In the genomic region with DNA sequence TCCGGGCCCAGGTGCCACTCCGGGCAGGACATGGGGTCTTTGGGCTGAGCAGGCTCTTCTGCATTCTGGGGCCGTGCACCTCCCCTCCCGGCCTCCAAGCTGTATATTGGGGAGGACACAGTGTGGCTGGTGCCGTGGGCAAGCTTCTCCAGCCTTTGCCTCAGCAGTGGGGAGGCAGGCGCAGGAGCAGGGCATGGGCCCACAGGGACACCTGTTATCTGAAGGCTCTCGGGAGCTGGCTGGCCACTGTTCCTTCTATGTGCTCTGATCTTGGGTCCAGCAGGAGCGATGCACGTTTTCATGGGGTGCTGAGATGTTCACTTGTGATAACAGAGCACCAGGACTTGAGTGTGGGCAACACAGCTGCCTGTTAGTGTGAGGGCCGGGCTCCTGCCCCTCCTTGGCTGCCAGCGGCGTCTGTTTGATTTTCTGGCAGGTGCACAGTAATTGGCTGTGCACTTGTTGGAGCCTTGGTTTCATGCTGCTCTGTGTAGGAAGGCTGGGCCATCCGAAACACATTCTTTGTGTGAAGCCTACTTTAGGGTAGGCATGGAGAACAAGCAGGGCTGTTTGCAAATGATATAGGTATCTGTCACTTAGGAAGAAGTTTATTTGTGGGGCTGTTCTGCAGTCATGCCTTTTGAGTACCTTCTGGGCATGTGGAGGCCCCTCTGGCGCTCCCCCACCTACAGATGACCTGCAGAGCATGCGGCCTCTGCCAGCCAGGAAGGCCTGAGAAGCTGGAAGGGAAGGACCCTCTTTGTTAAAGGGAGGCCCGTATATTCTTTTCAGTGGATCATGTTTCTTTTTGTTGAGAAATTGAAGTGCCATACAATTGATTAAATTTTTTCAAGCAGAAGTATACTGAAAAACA, we compare ENCODE assay signal across 13 cellular contexts.
DNase-seq lines count a peak whose midpoint lies in the region; ATAC-seq and TF ChIP-seq lines count a peak whose summit lies in the region.
"Had no signal": no experiment of that assay in that cellular context is flagged by ENCODE, and none has a peak within 500 bp of the region (broad histone marks: within the 10 kb centered on the region; RNA-seq: fewer than 3 reads in every experiment).

No MANE protein-coding gene starts in this region.

- no peak overlapping the region for H3K4me3 ChIP-seq in upper lobe of right lung

- H3K4me1 Mint-ChIP-seq in WTC11: peaks cover 12% of the 10 kb centered on the region

- no peaks in the 10 kb centered on the region for H3K36me3 Mint-ChIP-seq in WTC11

- intact Hi-C loops in upper lobe of right lung (cut with DNase I): no loop called here

- H3K27ac ChIP-seq in upper lobe of right lung: no peak overlapping the region
- H3K27ac ChIP-seq: WERI-Rb-1 had no signal

- H3K4me3 Mint-ChIP-seq in WTC11: no peak overlapping the region

- DNase-seq in NCI-H1436 (lab: John Stamatoyannopoulos, UW) (peak; percentile 68), NCI-H2196 (lab: John Stamatoyannopoulos, UW; ENCODE audit: unreplicated experiment) (peak; percentile 66), islet precursor cell (peak; percentile 41), upper lobe of right lung (no peak), WTC11 (ENCODE audit: low spot score) (no peak), epidermal melanocyte (ENCODE audit: insufficient read length, low spot score) (no peak)
- DNase-seq: activated effector memory CD4-positive, alpha-beta T cell treated with Interleukin-2 at 50 U/mL for 16 hours; GOT3; Karpas-422; stimulated activated CD4-positive, alpha-beta T cell treated with anti-CD3 and anti-CD28 coated beads, Interleukin-15, amount 100 ng/mL, for 24 hours; WERI-Rb-1 had no signal

- no peaks in the 10 kb centered on the region for H3K27me3 Mint-ChIP-seq in WTC11 (ENCODE audit: low read depth)

- CTCF ChIA-PET in WTC11 (lab: Charles Lee): interaction anchor here (0.6 kb wide), 2 partner anchors 49 to 290 kb away, joined by 3 read pairs; no protein-coding TSS in a partner anchor

- no peaks in the 10 kb centered on the region for H3K9me3 Mint-ChIP-seq in WTC11

- no peak overlapping the region for H3K27ac Mint-ChIP-seq in WTC11

- no peaks in the 10 kb centered on the region for H3K36me3 ChIP-seq in upper lobe of right lung
- H3K36me3 ChIP-seq: WERI-Rb-1 had no signal

- TF ChIP-seq CTCF in upper lobe of right lung (IDR thresholded peaks at IDR 0.05) (no peak), WTC11 (IDR thresholded peaks at IDR 0.05) (no peak)

- ATAC-seq in upper lobe of right lung (peak; percentile 22), WTC11 (no peak), GM18861 (IDR thresholded peaks at IDR 0.05; ENCODE audit: unreplicated experiment) (no peak)
- ATAC-seq: Panc1 had no signal

- H3K27me3 ChIP-seq in upper lobe of right lung: no peaks in the 10 kb centered on the region

- no peaks in the 10 kb centered on the region for H3K4me1 ChIP-seq in upper lobe of right lung

- POLR2A ChIA-PET in WTC11 (lab: Charles Lee): no interaction called here

- H3K9me3 ChIP-seq in upper lobe of right lung: no peaks in the 10 kb centered on the region

TF ChIP-seq in WTC11, 78 proteins besides CTCF, POLR2A, EP300 and RAD21 (continues in another document):
- TF ChIP-seq, protein P1, sequence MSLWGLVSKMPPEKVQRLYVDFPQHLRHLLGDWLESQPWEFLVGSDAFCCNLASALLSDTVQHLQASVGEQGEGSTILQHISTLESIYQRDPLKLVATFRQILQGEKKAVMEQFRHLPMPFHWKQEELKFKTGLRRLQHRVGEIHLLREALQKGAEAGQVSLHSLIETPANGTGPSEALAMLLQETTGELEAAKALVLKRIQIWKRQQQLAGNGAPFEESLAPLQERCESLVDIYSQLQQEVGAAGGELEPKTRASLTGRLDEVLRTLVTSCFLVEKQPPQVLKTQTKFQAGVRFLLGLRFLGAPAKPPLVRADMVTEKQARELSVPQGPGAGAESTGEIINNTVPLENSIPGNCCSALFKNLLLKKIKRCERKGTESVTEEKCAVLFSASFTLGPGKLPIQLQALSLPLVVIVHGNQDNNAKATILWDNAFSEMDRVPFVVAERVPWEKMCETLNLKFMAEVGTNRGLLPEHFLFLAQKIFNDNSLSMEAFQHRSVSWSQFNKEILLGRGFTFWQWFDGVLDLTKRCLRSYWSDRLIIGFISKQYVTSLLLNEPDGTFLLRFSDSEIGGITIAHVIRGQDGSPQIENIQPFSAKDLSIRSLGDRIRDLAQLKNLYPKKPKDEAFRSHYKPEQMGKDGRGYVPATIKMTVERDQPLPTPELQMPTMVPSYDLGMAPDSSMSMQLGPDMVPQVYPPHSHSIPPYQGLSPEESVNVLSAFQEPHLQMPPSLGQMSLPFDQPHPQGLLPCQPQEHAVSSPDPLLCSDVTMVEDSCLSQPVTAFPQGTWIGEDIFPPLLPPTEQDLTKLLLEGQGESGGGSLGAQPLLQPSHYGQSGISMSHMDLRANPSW (CRISPR knock-in tag; conservative IDR thresholded peaks at IDR 0.05; ENCODE audit: low read depth): no peak
- TF ChIP-seq ZNF317 (CRISPR knock-in tag; IDR thresholded peaks at IDR 0.05; ENCODE audit: borderline replicate concordance, low read depth) (no peak), GRHL2 (CRISPR knock-in tag; IDR thresholded peaks at IDR 0.05; ENCODE audit: insufficient replicate concordance, severe bottlenecking) (no peak), ATF1 (CRISPR knock-in tag; IDR thresholded peaks at IDR 0.05) (no peak), TP53 (CRISPR knock-in tag; IDR thresholded peaks at IDR 0.05) (no peak), ZBTB21 (CRISPR knock-in tag; IDR thresholded peaks at IDR 0.05; ENCODE audit: borderline replicate concordance) (no peak), NFYB (CRISPR knock-in tag; conservative IDR thresholded peaks at IDR 0.05; ENCODE audit: low read depth) (no peak), NFATC4 (CRISPR knock-in tag; IDR thresholded peaks at IDR 0.05) (no peak)
- TF ChIP-seq, protein P2, sequence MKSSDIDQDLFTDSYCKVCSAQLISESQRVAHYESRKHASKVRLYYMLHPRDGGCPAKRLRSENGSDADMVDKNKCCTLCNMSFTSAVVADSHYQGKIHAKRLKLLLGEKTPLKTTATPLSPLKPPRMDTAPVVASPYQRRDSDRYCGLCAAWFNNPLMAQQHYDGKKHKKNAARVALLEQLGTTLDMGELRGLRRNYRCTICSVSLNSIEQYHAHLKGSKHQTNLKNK (CRISPR knock-in tag; IDR thresholded peaks at IDR 0.05): no peak
- TF ChIP-seq, protein P3, sequence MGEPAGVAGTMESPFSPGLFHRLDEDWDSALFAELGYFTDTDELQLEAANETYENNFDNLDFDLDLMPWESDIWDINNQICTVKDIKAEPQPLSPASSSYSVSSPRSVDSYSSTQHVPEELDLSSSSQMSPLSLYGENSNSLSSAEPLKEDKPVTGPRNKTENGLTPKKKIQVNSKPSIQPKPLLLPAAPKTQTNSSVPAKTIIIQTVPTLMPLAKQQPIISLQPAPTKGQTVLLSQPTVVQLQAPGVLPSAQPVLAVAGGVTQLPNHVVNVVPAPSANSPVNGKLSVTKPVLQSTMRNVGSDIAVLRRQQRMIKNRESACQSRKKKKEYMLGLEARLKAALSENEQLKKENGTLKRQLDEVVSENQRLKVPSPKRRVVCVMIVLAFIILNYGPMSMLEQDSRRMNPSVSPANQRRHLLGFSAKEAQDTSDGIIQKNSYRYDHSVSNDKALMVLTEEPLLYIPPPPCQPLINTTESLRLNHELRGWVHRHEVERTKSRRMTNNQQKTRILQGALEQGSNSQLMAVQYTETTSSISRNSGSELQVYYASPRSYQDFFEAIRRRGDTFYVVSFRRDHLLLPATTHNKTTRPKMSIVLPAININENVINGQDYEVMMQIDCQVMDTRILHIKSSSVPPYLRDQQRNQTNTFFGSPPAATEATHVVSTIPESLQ (CRISPR knock-in tag; IDR thresholded peaks at IDR 0.05): no peak
- TF ChIP-seq, protein P4, sequence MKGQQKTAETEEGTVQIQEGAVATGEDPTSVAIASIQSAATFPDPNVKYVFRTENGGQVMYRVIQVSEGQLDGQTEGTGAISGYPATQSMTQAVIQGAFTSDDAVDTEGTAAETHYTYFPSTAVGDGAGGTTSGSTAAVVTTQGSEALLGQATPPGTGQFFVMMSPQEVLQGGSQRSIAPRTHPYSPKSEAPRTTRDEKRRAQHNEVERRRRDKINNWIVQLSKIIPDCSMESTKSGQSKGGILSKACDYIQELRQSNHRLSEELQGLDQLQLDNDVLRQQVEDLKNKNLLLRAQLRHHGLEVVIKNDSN (CRISPR knock-in tag; IDR thresholded peaks at IDR 0.05): no peak
- TF ChIP-seq, protein P5, sequence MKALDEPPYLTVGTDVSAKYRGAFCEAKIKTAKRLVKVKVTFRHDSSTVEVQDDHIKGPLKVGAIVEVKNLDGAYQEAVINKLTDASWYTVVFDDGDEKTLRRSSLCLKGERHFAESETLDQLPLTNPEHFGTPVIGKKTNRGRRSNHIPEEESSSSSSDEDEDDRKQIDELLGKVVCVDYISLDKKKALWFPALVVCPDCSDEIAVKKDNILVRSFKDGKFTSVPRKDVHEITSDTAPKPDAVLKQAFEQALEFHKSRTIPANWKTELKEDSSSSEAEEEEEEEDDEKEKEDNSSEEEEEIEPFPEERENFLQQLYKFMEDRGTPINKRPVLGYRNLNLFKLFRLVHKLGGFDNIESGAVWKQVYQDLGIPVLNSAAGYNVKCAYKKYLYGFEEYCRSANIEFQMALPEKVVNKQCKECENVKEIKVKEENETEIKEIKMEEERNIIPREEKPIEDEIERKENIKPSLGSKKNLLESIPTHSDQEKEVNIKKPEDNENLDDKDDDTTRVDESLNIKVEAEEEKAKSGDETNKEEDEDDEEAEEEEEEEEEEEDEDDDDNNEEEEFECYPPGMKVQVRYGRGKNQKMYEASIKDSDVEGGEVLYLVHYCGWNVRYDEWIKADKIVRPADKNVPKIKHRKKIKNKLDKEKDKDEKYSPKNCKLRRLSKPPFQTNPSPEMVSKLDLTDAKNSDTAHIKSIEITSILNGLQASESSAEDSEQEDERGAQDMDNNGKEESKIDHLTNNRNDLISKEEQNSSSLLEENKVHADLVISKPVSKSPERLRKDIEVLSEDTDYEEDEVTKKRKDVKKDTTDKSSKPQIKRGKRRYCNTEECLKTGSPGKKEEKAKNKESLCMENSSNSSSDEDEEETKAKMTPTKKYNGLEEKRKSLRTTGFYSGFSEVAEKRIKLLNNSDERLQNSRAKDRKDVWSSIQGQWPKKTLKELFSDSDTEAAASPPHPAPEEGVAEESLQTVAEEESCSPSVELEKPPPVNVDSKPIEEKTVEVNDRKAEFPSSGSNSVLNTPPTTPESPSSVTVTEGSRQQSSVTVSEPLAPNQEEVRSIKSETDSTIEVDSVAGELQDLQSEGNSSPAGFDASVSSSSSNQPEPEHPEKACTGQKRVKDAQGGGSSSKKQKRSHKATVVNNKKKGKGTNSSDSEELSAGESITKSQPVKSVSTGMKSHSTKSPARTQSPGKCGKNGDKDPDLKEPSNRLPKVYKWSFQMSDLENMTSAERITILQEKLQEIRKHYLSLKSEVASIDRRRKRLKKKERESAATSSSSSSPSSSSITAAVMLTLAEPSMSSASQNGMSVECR (CRISPR knock-in tag; IDR thresholded peaks at IDR 0.05; ENCODE audit: borderline replicate concordance): no peak

Comparison
In these comparisons a context has a peak if more than half of its experiments do, and no peak if none do; other contexts are left out.
1. DNase-seq: peak in NCI-H1436 (single experiment), NCI-H2196 (single experiment) and islet precursor cell (single experiment); none in upper lobe of right lung (single experiment), WTC11 (single experiment) and epidermal melanocyte (single experiment).